In the genomic region with DNA sequence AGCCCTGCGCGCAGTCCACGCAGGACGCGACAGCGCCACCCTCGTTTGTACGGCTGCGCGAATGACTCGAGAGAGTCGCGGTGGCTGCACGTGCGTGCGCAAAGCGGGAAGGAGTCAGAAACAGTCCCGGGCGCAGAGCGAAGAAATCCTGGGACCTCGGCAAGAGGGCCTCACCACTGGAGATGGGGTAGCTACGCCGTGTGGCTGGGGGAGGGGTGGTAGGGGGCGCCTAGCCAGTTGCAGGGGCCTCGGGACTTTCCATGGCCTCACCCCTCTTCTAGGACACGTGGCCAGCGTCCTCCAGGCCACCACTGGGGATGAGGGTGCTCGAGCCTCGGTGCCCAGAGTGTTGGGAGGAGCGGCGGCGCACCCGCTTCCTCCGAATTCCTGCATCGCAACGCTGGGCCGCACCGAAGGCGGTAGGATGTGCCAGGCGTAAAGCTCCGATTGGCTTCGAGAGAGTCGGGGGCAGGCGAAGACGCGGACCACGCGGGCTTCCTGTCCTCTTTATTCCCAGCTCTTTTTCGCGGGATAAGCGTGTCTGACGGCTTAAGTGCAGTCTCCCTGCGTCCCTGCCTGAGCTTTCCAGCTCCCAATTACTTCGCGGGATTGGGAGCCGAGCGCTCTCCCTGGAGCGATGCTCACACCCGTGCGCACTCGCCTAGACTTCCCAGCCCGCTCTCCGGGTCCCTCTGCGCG, we compare ENCODE assay signal across 10 cellular contexts. TPM values are rescaled to one million over a fixed set of nuclear protein-coding genes. Genes with fewer than 3 reads are reported as not detected.
A peak's percentile ranks its signal among the peaks of the same experiment; 100 is the strongest.
DNase-seq lines count a peak whose midpoint lies in the region; ATAC-seq and TF ChIP-seq lines count a peak whose summit lies in the region.
"Had no signal": no experiment of that assay in that cellular context is flagged by ENCODE, and none has a peak within 500 bp of the region (broad histone marks: within the 10 kb centered on the region; RNA-seq: fewer than 3 reads in every experiment).

No MANE protein-coding gene starts in this region.

- H3K9me3 Mint-ChIP-seq in activated T-cell treated with anti-CD3 and anti-CD28 coated beads, Interleukin-2, amount 50 U/mL, for 24 hours, result no peaks in the 10 kb centered on the region
- H3K9me3 Mint-ChIP-seq: dendritic cell treated with granulocyte-macrophage colony-stimulating factor and Interleukin-4, amounts not matched to agents 40 ng/mL and 50 ng/mL, for 4 days had no signal

- peaks cover 31% of the 10 kb centered on the region for H3K4me1 Mint-ChIP-seq in activated T-cell treated with anti-CD3 and anti-CD28 coated beads, Interleukin-2, amount 50 U/mL, for 24 hours (ENCODE audit: low read depth)

- TF ChIP-seq POLR2A in tibial nerve (IDR thresholded peaks at IDR 0.05), result no peak

- H3K36me3 ChIP-seq in thoracic aorta (no peaks in the 10 kb centered on the region), tibial nerve (no peaks in the 10 kb centered on the region)
- H3K36me3 ChIP-seq: upper lobe of left lung had no signal

- DNase-seq in stimulated activated CD4-positive, alpha-beta T cell treated with anti-CD3 and anti-CD28 coated beads, Interleukin-4, amount 100 ng/mL, for 1 hour, result peak; percentile 12
- no peak for DNase-seq in stimulated activated CD4-positive, alpha-beta T cell treated with anti-CD3 and anti-CD28 coated beads, Interleukin-1b, Interleukin-23, amount 100 ng/mL, for 48 hours
- DNase-seq in activated T-cell treated with anti-CD3 and anti-CD28 coated beads, Interleukin-2, amount 50 U/mL, for 24 hours, result peak; percentile 37
- DNase-seq in iPS-NIHi11 (ENCODE audit: low spot score) (peak; percentile 49), thoracic aorta (ENCODE audit: low spot score) (no peak), tibial nerve (ENCODE audit: low spot score in 2 of 2) (no peak), 8988T (no peak)

- H3K27ac ChIP-seq in thoracic aorta (no peak overlapping the region), tibial nerve (no peak overlapping the region)
- H3K27ac ChIP-seq: upper lobe of left lung had no signal

- H3K4me1 ChIP-seq in thoracic aorta (ENCODE audit: control insufficient read depth in 1 of 2, low read depth in 2 of 2) (peaks cover 10 to 46% of the 10 kb centered on the region in 2 donors), tibial nerve (peaks cover 0 to 52% (median 32%) of the 10 kb centered on the region in 4 donors)

- TF ChIP-seq CTCF in thoracic aorta (IDR thresholded peaks at IDR 0.05), result no peak
- TF ChIP-seq CTCF in tibial nerve (IDR thresholded peaks at IDR 0.05), result no peak

- H3K27me3 ChIP-seq in thoracic aorta (replicated peaks; ENCODE audit: insufficient read depth) (peaks cover 38% of the 10 kb centered on the region), tibial nerve (peaks cover 0 to 88% of the 10 kb centered on the region in 2 donors)

- H3K9me3 ChIP-seq in thoracic aorta (no peaks in the 10 kb centered on the region), tibial nerve (no peaks in the 10 kb centered on the region)
- H3K9me3 ChIP-seq: upper lobe of left lung had no signal

- no peak for TF ChIP-seq EP300 in tibial nerve (IDR thresholded peaks at IDR 0.05)

- H3K27ac Mint-ChIP-seq in activated T-cell treated with anti-CD3 and anti-CD28 coated beads, Interleukin-2, amount 50 U/mL, for 24 hours, result no peak overlapping the region
- H3K27ac Mint-ChIP-seq: dendritic cell treated with granulocyte-macrophage colony-stimulating factor and Interleukin-4, amounts not matched to agents 40 ng/mL and 50 ng/mL, for 4 days had no signal

- H3K27me3 Mint-ChIP-seq in activated T-cell treated with anti-CD3 and anti-CD28 coated beads, Interleukin-2, amount 50 U/mL, for 24 hours, result peaks cover 95% of the 10 kb centered on the region

- H3K4me3 Mint-ChIP-seq in activated T-cell treated with anti-CD3 and anti-CD28 coated beads, Interleukin-2, amount 50 U/mL, for 24 hours, result no peak overlapping the region
- H3K4me3 Mint-ChIP-seq: dendritic cell treated with granulocyte-macrophage colony-stimulating factor and Interleukin-4, amounts not matched to agents 40 ng/mL and 50 ng/mL, for 4 days had no signal

- H3K4me3 ChIP-seq in thoracic aorta (peak overlapping the region; percentile 30), tibial nerve (no peak overlapping the region)

- no peaks in the 10 kb centered on the region for H3K36me3 Mint-ChIP-seq in activated T-cell treated with anti-CD3 and anti-CD28 coated beads, Interleukin-2, amount 50 U/mL, for 24 hours (ENCODE audit: low read depth)

- 21 to 25% methylated on average over 56 to 65 of the region's 65 CpGs for WGBS in tibial nerve, 2 donors

- ATAC-seq in thoracic aorta (ENCODE audit: insufficient number of reproducible peaks, low FRiP score, low read depth) (no peak), GM18861 (IDR thresholded peaks at IDR 0.05; ENCODE audit: unreplicated experiment) (no peak)

RNA-seq across cellular contexts. Expression of gene NCR2, which starts 38.7 kb away (rescaled TPM):
- total RNA-seq in thoracic aorta (not detected), tibial nerve (not detected)
- total RNA-seq: upper lobe of left lung had no signal

Comparison
In these comparisons a context has a peak if more than half of its experiments do, and no peak if none do; other contexts are left out.
1. DNase-seq: peak in stimulated activated CD4-positive, alpha-beta T cell treated with anti-CD3 and anti-CD28 coated beads, Interleukin-4, amount 100 ng/mL, for 1 hour (single experiment), activated T-cell treated with anti-CD3 and anti-CD28 coated beads, Interleukin-2, amount 50 U/mL, for 24 hours (single experiment) and iPS-NIHi11 (single experiment); none in stimulated activated CD4-positive, alpha-beta T cell treated with anti-CD3 and anti-CD28 coated beads, Interleukin-1b, Interleukin-23, amount 100 ng/mL, for 48 hours (single experiment), thoracic aorta (single experiment), tibial nerve (0 of 2) and 8988T (single experiment).